23 cellular contexts compared by ENCODE assay signal in the genomic region with DNA sequence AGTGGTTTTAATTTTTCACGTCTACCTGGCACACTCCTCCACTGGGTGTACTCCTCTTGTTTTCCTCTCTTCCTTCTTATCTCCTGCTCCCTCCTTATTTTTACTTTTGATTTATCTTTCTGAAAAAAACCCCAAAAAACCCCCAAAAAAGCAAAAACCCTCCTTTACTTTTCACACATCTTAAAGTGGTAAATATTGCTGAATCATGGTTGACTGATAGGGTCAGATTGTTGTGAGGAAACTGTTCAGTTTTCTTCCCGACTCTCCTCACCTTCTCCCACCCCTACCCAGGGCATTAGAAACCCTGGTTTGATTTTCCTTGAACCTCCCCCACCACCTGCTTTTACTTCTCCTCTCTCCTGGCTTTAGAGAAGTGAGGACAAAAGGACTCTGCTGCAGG.
"Had no signal": no experiment of that assay in that cellular context is flagged by ENCODE, and none has a peak within 500 bp of the region (broad histone marks: within the 10 kb centered on the region; RNA-seq: fewer than 3 reads in every experiment).

No MANE protein-coding gene starts in this region.

- H3K27ac Mint-ChIP-seq: activated naive CD8-positive, alpha-beta T cell; nephron had no signal

- H3K36me3 ChIP-seq: left lung, lower lobe of right lung, spleen, WERI-Rb-1 had no signal

- H3K36me3 Mint-ChIP-seq: activated naive CD8-positive, alpha-beta T cell had no signal

- H3K27ac ChIP-seq: epithelial cell of prostate, left lung, lower lobe of right lung, testis, WERI-Rb-1 had no signal

- ATAC-seq: activated CD4-positive, CD25-positive, alpha-beta regulatory T cell treated with anti-CD3 and anti-CD28 coated beads, Interleukin-2, amount 50 U/mL, for 24 hours; left lung; lower lobe of right lung; right cardiac atrium; stimulated activated naive CD8-positive, alpha-beta T cell treated with anti-CD3 and anti-CD28 coated beads, Interleukin-15, Interleukin-2, amounts not matched to agents 100 U/mL and 50 U/mL, for 24 hours had no signal

- H3K9me3 ChIP-seq: testis had no signal

- H3K4me3 Mint-ChIP-seq: activated naive CD8-positive, alpha-beta T cell; central memory CD8-positive, alpha-beta T cell; nephron had no signal

- DNase-seq: activated CD4-positive, alpha-beta T cell treated with anti-CD3 and anti-CD28 coated beads for 48 hours; activated CD4-positive, alpha-beta T cell treated with anti-CD3 and anti-CD28 coated beads, Interleukin-2, amount 50 U/mL, for 48 hours; activated CD8-positive, alpha-beta memory T cell treated with anti-CD3 and anti-CD28 coated beads for 24 hours; activated effector memory CD4-positive, alpha-beta T cell treated with Interleukin-2 at 50 U/mL for 16 hours; activated naive CD4-positive, alpha-beta T cell treated with Interleukin-2 at 50 U/mL for 16 hours; anterior cingulate cortex; dermis blood vessel endothelial cell; effector CD4-positive, alpha-beta T cell; kidney glomerular epithelial cell; left lung; lower lobe of right lung; mesenchymal stem cell; right cardiac atrium; spleen; stimulated activated naive CD8-positive, alpha-beta T cell treated with anti-CD3 and anti-CD28 coated beads, Interleukin-15, Interleukin-2, amounts not matched to agents 100 U/mL and 50 U/mL, for 24 hours; testis; trophoblast cell; WERI-Rb-1 had no signal

- H3K4me1 Mint-ChIP-seq: central memory CD8-positive, alpha-beta T cell had no signal

- H3K27me3 ChIP-seq: left lung, spleen, testis had no signal

- H3K4me3 ChIP-seq: left lung, lower lobe of right lung, spleen, testis had no signal

- H3K4me1 ChIP-seq: left lung, lower lobe of right lung, testis had no signal
